In genomic region chr3:197428117-197428761, GRCh38 we compare ENCODE assay signal across 8 cellular contexts.
DNase-seq lines count a peak whose midpoint lies in the region; ATAC-seq and TF ChIP-seq lines count a peak whose summit lies in the region.

No MANE protein-coding gene starts in this region.

- H3K4me3 ChIP-seq in HFF-Myc (replicated peaks; ENCODE audit: low read depth, low read length) = no peak overlapping the region

- peak; percentile 12 for DNase-seq in HFF-Myc (ENCODE audit: extremely low read depth, low read depth)
- peak; percentile 16 for DNase-seq in activated T-cell treated with anti-CD3 and anti-CD28 coated beads for 1 hour (ENCODE audit: low read depth)
- DNase-seq in Right ventricle myocardium inferior (ENCODE audit: missing footprints) = no peak
- peak; percentile 15 to 45 for DNase-seq in stimulated activated CD4-positive, alpha-beta T cell treated with anti-CD3 and anti-CD28 coated beads, Interleukin-4, amount 100 ng/mL, for 4 hours
- DNase-seq in NCI-H510A (lab: John Stamatoyannopoulos, UW) = no peak
- DNase-seq in NCI-H774 (lab: John Stamatoyannopoulos, UW) = no peak
- no peak for DNase-seq in stimulated activated naive CD4-positive, alpha-beta T cell treated with Interleukin-2 at 50 U/mL for 16 hours (lab: John Stamatoyannopoulos, UW)

- ATAC-seq in Right ventricle myocardium inferior (peak; percentile 56), HG03521 (IDR thresholded peaks at IDR 0.05; ENCODE audit: unreplicated experiment) (no peak)

- intact Hi-C loops in Right ventricle myocardium inferior (cut with DNase I) = no loop called here

- no peak for TF ChIP-seq CTCF in HFF-Myc (IDR thresholded peaks at IDR 0.05; ENCODE audit: low read depth, low read length, missing control alignments)

Comparison
In these comparisons a context has a peak if more than half of its experiments do, and no peak if none do; other contexts are left out.
1. DNase-seq: peak in HFF-Myc (single experiment), activated T-cell treated with anti-CD3 and anti-CD28 coated beads for 1 hour (single experiment) and stimulated activated CD4-positive, alpha-beta T cell treated with anti-CD3 and anti-CD28 coated beads, Interleukin-4, amount 100 ng/mL, for 4 hours (2 of 2); none in Right ventricle myocardium inferior (single experiment), NCI-H510A (single experiment), NCI-H774 (single experiment) and stimulated activated naive CD4-positive, alpha-beta T cell treated with Interleukin-2 at 50 U/mL for 16 hours (single experiment).